Comparison of ENCODE assay signal across 33 cellular contexts in genomic region chrX:50871922-50872453, GRCh38. TPM values are rescaled to one million over a fixed set of nuclear protein-coding genes. Genes with fewer than 3 reads are reported as not detected.
"Had no signal": no experiment of that assay in that cellular context is flagged by ENCODE, and none has a peak within 500 bp of the region (broad histone marks: within the 10 kb centered on the region; RNA-seq: fewer than 3 reads in every experiment).

No MANE protein-coding gene starts in this region.

- H3K36me3 ChIP-seq: gastroesophageal sphincter, heart right ventricle, neutrophil, pancreas, thoracic aorta, tibial nerve, upper lobe of left lung had no signal

- DNase-seq: central memory CD4-positive, alpha-beta T cell; dorsolateral prefrontal cortex; effector CD4-positive, alpha-beta T cell; foreskin keratinocyte; heart right ventricle; hippocampal formation; immature natural killer cell; islet precursor cell; kidney glomerular epithelial cell; left colon; mesenchymal stem cell; midbrain; naive thymus-derived CD4-positive, alpha-beta T cell; pancreas; stimulated activated CD4-positive, alpha-beta T cell treated with anti-CD3 and anti-CD28 coated beads, Interleukin-15, amount 100 ng/mL, for 24 hours; stimulated activated CD4-positive, alpha-beta T cell treated with anti-CD3 and anti-CD28 coated beads, Interleukin-2, amount 100 ng/mL, for 48 hours; stimulated activated naive B cell treated with anti-CD40 and anti-IgM and Interleukin-4, amounts not matched to agents 10 μg/mL and 1 μg/mL and 100 μg/mL, for 72 hours; upper lobe of left lung had no signal

- ATAC-seq: esophagus mucosa; foreskin keratinocyte; gastroesophageal sphincter; left colon; naive thymus-derived CD4-positive, alpha-beta T cell; pancreas; stimulated activated naive B cell treated with anti-CD40 and anti-IgM and Interleukin-4, amounts not matched to agents 10 μg/mL and 1 μg/mL and 100 μg/mL, for 72 hours had no signal

- H3K4me1 ChIP-seq: foreskin keratinocyte, gastroesophageal sphincter, heart right ventricle, pancreas, tibial nerve, upper lobe of left lung had no signal

- H3K27ac Mint-ChIP-seq: immature natural killer cell; naive thymus-derived CD4-positive, alpha-beta T cell; progenitor cell of endocrine pancreas; stimulated activated naive B cell treated with anti-CD40 and anti-IgM and Interleukin-4, amounts not matched to agents 10 μg/mL and 1 μg/mL and 100 μg/mL, for 72 hours; stimulated activated naive CD8-positive, alpha-beta T cell treated with anti-CD3 and anti-CD28 coated beads, Interleukin-15, Interleukin-2, amounts not matched to agents 100 ng/mL and 50 ng/mL, for 24 hours had no signal

- H3K9me3 Mint-ChIP-seq: immature natural killer cell; stimulated activated naive B cell treated with anti-CD40 and anti-IgM and Interleukin-4, amounts not matched to agents 10 μg/mL and 1 μg/mL and 100 μg/mL, for 72 hours; stimulated activated naive CD8-positive, alpha-beta T cell treated with anti-CD3 and anti-CD28 coated beads, Interleukin-15, Interleukin-2, amounts not matched to agents 100 ng/mL and 50 ng/mL, for 24 hours had no signal

- H3K36me3 Mint-ChIP-seq: immature natural killer cell; naive thymus-derived CD4-positive, alpha-beta T cell; stimulated activated naive B cell treated with anti-CD40 and anti-IgM and Interleukin-4, amounts not matched to agents 10 μg/mL and 1 μg/mL and 100 μg/mL, for 72 hours had no signal

- H3K4me3 Mint-ChIP-seq: immature natural killer cell; naive thymus-derived CD4-positive, alpha-beta T cell; neural crest cell; stimulated activated naive B cell treated with anti-CD40 and anti-IgM and Interleukin-4, amounts not matched to agents 10 μg/mL and 1 μg/mL and 100 μg/mL, for 72 hours; stimulated activated naive CD8-positive, alpha-beta T cell treated with anti-CD3 and anti-CD28 coated beads, Interleukin-15, Interleukin-2, amounts not matched to agents 100 ng/mL and 50 ng/mL, for 24 hours had no signal

- H3K27me3 ChIP-seq: foreskin keratinocyte, gastroesophageal sphincter, neutrophil, upper lobe of left lung had no signal

- H3K4me1 Mint-ChIP-seq: immature natural killer cell; naive thymus-derived CD4-positive, alpha-beta T cell; neural crest cell; stimulated activated naive B cell treated with anti-CD40 and anti-IgM and Interleukin-4, amounts not matched to agents 10 μg/mL and 1 μg/mL and 100 μg/mL, for 72 hours had no signal

- H3K9me3 ChIP-seq: gastroesophageal sphincter, heart right ventricle, neutrophil, pancreas, thoracic aorta, tibial nerve, upper lobe of left lung had no signal

- H3K4me3 ChIP-seq: dorsolateral prefrontal cortex, gastroesophageal sphincter, heart right ventricle, pancreas, skin epidermis, thoracic aorta, tibial nerve, upper lobe of left lung had no signal

- H3K27me3 Mint-ChIP-seq: progenitor cell of endocrine pancreas had no signal

- H3K27ac ChIP-seq: epithelial cell of prostate, foreskin keratinocyte, gastroesophageal sphincter, heart right ventricle, neutrophil, pancreas, skin epidermis, thoracic aorta, tibial nerve, upper lobe of left lung had no signal

RNA-seq across cellular contexts. Expression of gene BMP15, which starts 38.5 kb away (rescaled TPM):
- total RNA-seq: cerebellum; dorsolateral prefrontal cortex; esophagus mucosa; foreskin keratinocyte; gastroesophageal sphincter; heart right ventricle; left colon; lower leg skin; lung microvascular endothelial cell; mucosa of gallbladder; naive thymus-derived CD4-positive, alpha-beta T cell; neural crest cell; omental fat pad; pancreas; progenitor cell of endocrine pancreas; thoracic aorta; tibial nerve; upper lobe of left lung had no signal
- polyA plus RNA-seq: foreskin keratinocyte; heart right ventricle; immature natural killer cell; naive thymus-derived CD4-positive, alpha-beta T cell; pancreas had no signal

RNA-seq across cellular contexts. Expression of gene SHROOM4, which starts 58.0 kb away (rescaled TPM):
- polyA plus RNA-seq: immature natural killer cell; naive thymus-derived CD4-positive, alpha-beta T cell had no signal
